Comparison of ENCODE assay signal across 13 cellular contexts in genomic region chr7:148334959-148335577, GRCh38.
DNase-seq lines count a peak whose midpoint lies in the region; ATAC-seq, FAIRE-seq and TF ChIP-seq lines count a peak whose summit lies in the region.
"Had no signal": no experiment of that assay in that cellular context is flagged by ENCODE, and none has a peak within 500 bp of the region (broad histone marks: within the 10 kb centered on the region; RNA-seq: fewer than 3 reads in every experiment).

No MANE protein-coding gene starts in this region.

- H3K9me3 Mint-ChIP-seq in Calu3 (ENCODE audit: low read depth, unreplicated experiment) (peaks cover 14% of the 10 kb centered on the region), brain (peaks cover 10 to 18% (median 16%) of the 10 kb centered on the region in 5 experiments)
- H3K9me3 Mint-ChIP-seq in activated T-helper 17 cell treated with anti-CD3 and anti-CD28 coated beads, Interleukin-2, amount 50 U/mL, for 72 hours, result no peaks in the 10 kb centered on the region

- H2AFZ ChIP-seq in HepG2 (ENCODE audit: low read length), result no peak overlapping the region
- H2AFZ ChIP-seq: PC-9 had no signal

- BruUV-seq in Calu3 (replicated peaks; lab: Mats Ljungman, UMichigan) (no TSS peak), HepG2 (replicated peaks; lab: Mats Ljungman, UMichigan) (no TSS peak)

- peak; percentile 15 for DNase-seq in Calu3
- DNase-seq in NCI-H2029 (lab: John Stamatoyannopoulos, UW), result peak; percentile 49
- DNase-seq in HepG2 (ENCODE audit: low spot score), result no peak
- no peak for DNase-seq in NCI-H1694 treated with DMSO at 0.1 percent for 48 hours (lab: John Stamatoyannopoulos, UW)
- no peak for DNase-seq in posterior vena cava (ENCODE audit: low spot score)
- DNase-seq: activated CD4-positive, alpha-beta T cell treated with anti-CD3 and anti-CD28 coated beads, Interleukin-2, amount 50 U/mL, for 4 hours; KG1; ovary; PC-9 had no signal

- no peak for FAIRE-seq in HepG2 (lab: Jason Lieb, UNC)

- no peak for ATAC-seq in HepG2
- ATAC-seq in activated T-helper 17 cell treated with anti-CD3 and anti-CD28 coated beads, Interleukin-2, amount 50 U/mL, for 72 hours (replicated peaks), result no peak
- no peak for ATAC-seq in GM18511 (IDR thresholded peaks at IDR 0.05; ENCODE audit: unreplicated experiment)

- CTCF ChIA-PET in Calu3 (lab: Charles Lee) (no interaction called here), HepG2 (lab: Yijun Ruan, JAX; ENCODE audit: low intra/inter-chr PET ratio, low total read pairs) (no interaction called here)

- peaks cover 16% of the 10 kb centered on the region for H3K9me3 ChIP-seq in HepG2 (ENCODE audit: low read length)
- H3K9me3 ChIP-seq: ascending aorta, ovary had no signal

- 13% methylated on average over 4 of the region's 6 CpGs for WGBS in HepG2 (ENCODE audit: low lambda C conversion rate)

- H3K27me3 Mint-ChIP-seq in Calu3 (ENCODE audit: unreplicated experiment) (peaks cover 59% of the 10 kb centered on the region), brain (peaks cover 14% of the 10 kb centered on the region)
- H3K27me3 Mint-ChIP-seq in activated T-helper 17 cell treated with anti-CD3 and anti-CD28 coated beads, Interleukin-2, amount 50 U/mL, for 72 hours, result peaks cover 51% of the 10 kb centered on the region

- no peak overlapping the region for H3K4me3 ChIP-seq in HepG2 (replicated peaks in 1 of 3; ENCODE audit: insufficient read depth in 1 of 3, low read depth in 2 of 3, low read length in 3 of 3)
- H3K4me3 ChIP-seq: ascending aorta, ovary, PC-9 had no signal

- no peaks in the 10 kb centered on the region for H3K79me2 ChIP-seq in HepG2 (ENCODE audit: insufficient read depth, low read length)

- no peak overlapping the region for H3K9ac ChIP-seq in HepG2 (ENCODE audit: insufficient read depth, low read depth, low read length)

- no peak overlapping the region for H3K4me2 ChIP-seq in HepG2 (ENCODE audit: low read depth, low read length)
- H3K4me2 ChIP-seq: PC-9 had no signal

- POLR2A ChIA-PET in HepG2 (lab: Yijun Ruan, JAX), result no interaction called here

- no peak for TF ChIP-seq RAD21 in HepG2 (CRISPR knock-in tag; IDR thresholded peaks at IDR 0.05)

- in situ Hi-C loops in HepG2 (cut with HindIII; ENCODE audit: extremely low pct_ligation_motif_present, low pct_unique_long_range_greater_than_20kb), result no loop called here

- H3K4me1 Mint-ChIP-seq in Calu3 (ENCODE audit: low read depth, unreplicated experiment), result peaks cover 13% of the 10 kb centered on the region
- H3K4me1 Mint-ChIP-seq in brain, result peaks cover 61% of the 10 kb centered on the region
- no peaks in the 10 kb centered on the region for H3K4me1 Mint-ChIP-seq in activated T-helper 17 cell treated with anti-CD3 and anti-CD28 coated beads, Interleukin-2, amount 50 U/mL, for 72 hours

- intact Hi-C loops in Calu3 (cut with micrococcal nuclease; ENCODE audit: unreplicated experiment), result loop anchor here (5.0 kb wide), 2 partner anchors 33 to 48 kb away; no protein-coding TSS in a partner anchor
- intact Hi-C loops in HepG2 (cut with micrococcal nuclease; ENCODE audit: unreplicated experiment), result no loop called here
- intact Hi-C loops in posterior vena cava (cut with DNase I), result no loop called here

- peaks cover 0 to 39% of the 10 kb centered on the region in 2 experiments; a peak in 2 of 5 replicates for H3K27me3 ChIP-seq in HepG2 (ENCODE audit: control insufficient read depth in 1 of 2, insufficient read depth in 2 of 2, low read length in 2 of 2)
- H3K27me3 ChIP-seq: ascending aorta, ovary had no signal

- peaks cover 17% of the 10 kb centered on the region for H3K36me3 Mint-ChIP-seq in Calu3 (ENCODE audit: insufficient read depth, unreplicated experiment)
- peaks cover 9% of the 10 kb centered on the region for H3K36me3 Mint-ChIP-seq in brain
- H3K36me3 Mint-ChIP-seq in activated T-helper 17 cell treated with anti-CD3 and anti-CD28 coated beads, Interleukin-2, amount 50 U/mL, for 72 hours (ENCODE audit: low read depth), result no peaks in the 10 kb centered on the region

- no peak for TF ChIP-seq CTCF in Calu3 (IDR thresholded peaks at IDR 0.05; ENCODE audit: unreplicated experiment)
- no peak for TF ChIP-seq CTCF in brain (conservative IDR thresholded peaks at IDR 0.05)
- TF ChIP-seq CTCF in HepG2 (CRISPR knock-in tag; IDR thresholded peaks at IDR 0.05), result no peak

- no peak for TF ChIP-seq EP300 in HepG2 (IDR thresholded peaks at IDR 0.05; ENCODE audit: low read depth in 2 of 2, low read length in 2 of 2)
- TF ChIP-seq EP300 in HepG2 (CRISPR knock-in tag; IDR thresholded peaks at IDR 0.05; ENCODE audit: borderline replicate concordance), result no peak

- no peak overlapping the region for H3K27ac ChIP-seq in HepG2 (ENCODE audit: extremely low read length, insufficient read depth, low read length)
- H3K27ac ChIP-seq: ascending aorta, ovary, PC-9 had no signal

- no peak overlapping the region for H3K4me3 Mint-ChIP-seq in Calu3 (ENCODE audit: low read depth, unreplicated experiment)
- H3K4me3 Mint-ChIP-seq in brain, result peak overlapping the region; percentile 34 to 81 (median 37)
- no peak overlapping the region for H3K4me3 Mint-ChIP-seq in activated T-helper 17 cell treated with anti-CD3 and anti-CD28 coated beads, Interleukin-2, amount 50 U/mL, for 72 hours

- TF ChIP-seq POLR2A in HepG2 (IDR thresholded peaks at IDR 0.05; ENCODE audit: insufficient read depth in 1 of 2, low read depth in 2 of 2, low read length in 2 of 2), result no peak

- H3K4me1 ChIP-seq in HepG2 (ENCODE audit: insufficient read depth, low read length), result peaks cover 28% of the 10 kb centered on the region
- H3K4me1 ChIP-seq: ascending aorta had no signal

- no peaks in the 10 kb centered on the region for H3K36me3 ChIP-seq in HepG2 (replicated peaks in 1 of 2; ENCODE audit: control insufficient read depth in 1 of 2, insufficient read depth in 2 of 2, low read length in 2 of 2)
- H3K36me3 ChIP-seq: ascending aorta, ovary had no signal

- no peaks in the 10 kb centered on the region for H4K20me1 ChIP-seq in HepG2 (ENCODE audit: insufficient read depth, low read length)

- H3K27ac Mint-ChIP-seq in Calu3 (ENCODE audit: unreplicated experiment) (no peak overlapping the region), brain (peak overlapping the region; percentile 47 to 95 (median 86))
- no peak overlapping the region for H3K27ac Mint-ChIP-seq in activated T-helper 17 cell treated with anti-CD3 and anti-CD28 coated beads, Interleukin-2, amount 50 U/mL, for 72 hours

TF ChIP-seq in HepG2, 621 proteins besides CTCF, POLR2A, EP300 and RAD21:
- TF ChIP-seq NFE2L2 (IDR thresholded peaks at IDR 0.05; ENCODE audit: low read length), result peak; percentile 29; the same call in 1 of the 2 replicates
- TF ChIP-seq TP53 (CRISPR knock-in tag; conservative IDR thresholded peaks at IDR 0.05), result no peak
TF ChIP-seq in HepG2: peak in this region for 1.

Comparison
In these comparisons a context has a peak if more than half of its experiments do, and no peak if none do; other contexts are left out.
1. DNase-seq: peak in Calu3 (single experiment) and NCI-H2029 (single experiment); none in HepG2 (single experiment), NCI-H1694 treated with DMSO at 0.1 percent for 48 hours (single experiment) and posterior vena cava (single experiment).
2. H3K27ac Mint-ChIP-seq: peak in brain (5 of 5); none in Calu3 (single experiment) and activated T-helper 17 cell treated with anti-CD3 and anti-CD28 coated beads, Interleukin-2, amount 50 U/mL, for 72 hours (single experiment).
3. H3K4me3 Mint-ChIP-seq: peak in brain (5 of 5); none in Calu3 (single experiment) and activated T-helper 17 cell treated with anti-CD3 and anti-CD28 coated beads, Interleukin-2, amount 50 U/mL, for 72 hours (single experiment).